In genomic region chr3:52134761-52135160, GRCh38 we compare ENCODE assay signal across 18 cellular contexts.
"Had no signal": no experiment of that assay in that cellular context is flagged by ENCODE, and none has a peak within 500 bp of the region (broad histone marks: within the 10 kb centered on the region; RNA-seq: fewer than 3 reads in every experiment).

No MANE protein-coding gene starts in this region.

- FAIRE-seq: colon had no signal

- H3K4me1 ChIP-seq: body of pancreas, right lobe of liver had no signal

- H3K4me3 Mint-ChIP-seq: activated T-cell treated with anti-CD3 and anti-CD28 coated beads, Interleukin-2, amount 50 U/mL, for 4 hours; naive thymus-derived CD8-positive, alpha-beta T cell; T-cell had no signal

- H3K27ac Mint-ChIP-seq: T-cell had no signal

- ATAC-seq: activated naive CD4-positive, alpha-beta T cell treated with anti-CD3 and anti-CD28 coated beads, Interleukin-2, amount 50 U/mL, for 72 hours; activated T-cell treated with anti-CD3 and anti-CD28 coated beads, Interleukin-2, amount 50 U/mL, for 4 hours; body of pancreas; esophagus mucosa; left lobe of liver; mucosa of descending colon; naive thymus-derived CD8-positive, alpha-beta T cell; right lobe of liver; T-cell had no signal

- H3K27me3 Mint-ChIP-seq: naive thymus-derived CD8-positive, alpha-beta T cell; T-cell had no signal

- H3K9me3 ChIP-seq: body of pancreas, mucosa of descending colon, right lobe of liver, stomach, thoracic aorta had no signal

- H3K27me3 ChIP-seq: body of pancreas, right lobe of liver, stomach had no signal

- DNase-seq: activated CD4-positive, alpha-beta T cell treated with anti-CD3 and anti-CD28 coated beads for 1 hour; activated CD4-positive, alpha-beta T cell treated with anti-CD3 and anti-CD28 coated beads, Interleukin-2, amount 50 U/mL, for 48 hours; activated effector memory CD4-positive, alpha-beta T cell treated with Interleukin-2 at 50 U/mL for 16 hours; activated T-cell treated with anti-CD3 and anti-CD28 coated beads, Interleukin-2, amount 50 U/mL, for 4 hours; amygdala; body of pancreas; islet precursor cell; mucosa of descending colon; naive thymus-derived CD8-positive, alpha-beta T cell; right lobe of liver; stomach; T-cell; T-helper 9 cell had no signal

- H3K36me3 Mint-ChIP-seq: activated naive CD4-positive, alpha-beta T cell treated with anti-CD3 and anti-CD28 coated beads, Interleukin-2, amount 50 U/mL, for 72 hours; naive thymus-derived CD8-positive, alpha-beta T cell; T-cell had no signal

- H3K36me3 ChIP-seq: right lobe of liver, thoracic aorta had no signal

- H3K27ac ChIP-seq: body of pancreas, right lobe of liver, stomach, thoracic aorta had no signal

- H3K9me3 Mint-ChIP-seq: activated naive CD4-positive, alpha-beta T cell treated with anti-CD3 and anti-CD28 coated beads, Interleukin-2, amount 50 U/mL, for 72 hours; activated T-cell treated with anti-CD3 and anti-CD28 coated beads, Interleukin-2, amount 50 U/mL, for 4 hours; naive thymus-derived CD8-positive, alpha-beta T cell; T-cell had no signal

- H3K4me3 ChIP-seq: body of pancreas, mucosa of descending colon, right lobe of liver, stomach, thoracic aorta had no signal
